In the genomic region with DNA sequence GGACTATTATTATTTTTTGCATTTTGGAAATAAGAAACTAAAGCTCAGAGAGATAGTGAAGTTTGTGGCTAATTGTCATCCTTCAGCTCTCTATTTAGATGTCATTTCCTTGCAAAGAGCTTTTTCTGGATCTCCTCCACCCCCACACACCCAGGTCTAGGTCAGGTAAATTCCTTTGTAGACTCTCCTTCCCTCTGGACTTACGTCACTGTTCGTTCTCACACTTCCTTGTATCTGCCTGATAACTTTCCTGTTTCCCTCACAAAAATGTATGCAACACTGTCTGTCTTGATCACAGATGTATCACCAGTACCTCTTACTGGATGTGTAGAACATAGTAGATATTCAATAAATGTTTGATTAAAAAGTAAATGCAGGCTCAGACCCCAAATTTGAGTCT, we compare ENCODE assay signal across 26 cellular contexts.
"Had no signal": no experiment of that assay in that cellular context is flagged by ENCODE, and none has a peak within 500 bp of the region (broad histone marks: within the 10 kb centered on the region; RNA-seq: fewer than 3 reads in every experiment).

No MANE protein-coding gene starts in this region.

- FAIRE-seq: colon, endometrium, keratinocyte had no signal

- H3K4me1 ChIP-seq: breast epithelium, parathyroid adenoma, psoas muscle had no signal

- H3K4me3 Mint-ChIP-seq: activated B cell treated with CpG ODN at 0.5 μM for 24 hours; activated CD8-positive, alpha-beta T cell treated with anti-CD3 and anti-CD28 coated beads for 36 hours; activated T-cell treated with anti-CD3 and anti-CD28 coated beads, Interleukin-2, amount 50 U/mL, for 72 hours; natural killer cell; neural progenitor cell; stimulated activated naive B cell treated with anti-CD40 and anti-IgM and Interleukin-4, amounts not matched to agents 10 μg/mL and 1 μg/mL and 100 μg/mL, for 72 hours; T-helper 2 cell treated with Interferon-gamma antibody and Interleukin-4, amounts not matched to agents 5 μg/mL and 100 μg/mL, for 36 hours had no signal

- H3K27ac Mint-ChIP-seq: activated B cell treated with CpG ODN at 0.5 μM for 24 hours; activated CD8-positive, alpha-beta T cell treated with anti-CD3 and anti-CD28 coated beads for 36 hours; activated naive CD4-positive, alpha-beta T cell treated with anti-CD3 and anti-CD28 coated beads, Interleukin-2, amount 50 U/mL, for 72 hours; natural killer cell; neural progenitor cell; stimulated activated naive B cell treated with anti-CD40 and anti-IgM and Interleukin-4, amounts not matched to agents 10 μg/mL and 1 μg/mL and 100 μg/mL, for 72 hours; T-helper 2 cell treated with Interferon-gamma antibody and Interleukin-4, amounts not matched to agents 5 μg/mL and 100 μg/mL, for 36 hours had no signal

- H3K4me1 Mint-ChIP-seq: activated B cell treated with CpG ODN at 0.5 μM for 24 hours; stimulated activated naive B cell treated with anti-CD40 and anti-IgM and Interleukin-4, amounts not matched to agents 10 μg/mL and 1 μg/mL and 100 μg/mL, for 72 hours had no signal

- ATAC-seq: activated CD8-positive, alpha-beta T cell treated with anti-CD3 and anti-CD28 coated beads for 36 hours; activated naive CD4-positive, alpha-beta T cell treated with anti-CD3 and anti-CD28 coated beads, Interleukin-2, amount 50 U/mL, for 72 hours; activated T-cell treated with anti-CD3 and anti-CD28 coated beads, Interleukin-2, amount 50 U/mL, for 72 hours; gastroesophageal sphincter; natural killer cell; psoas muscle; stimulated activated naive B cell treated with anti-CD40 and anti-IgM and Interleukin-4, amounts not matched to agents 10 μg/mL and 1 μg/mL and 100 μg/mL, for 72 hours had no signal

- H3K79me2 ChIP-seq: parathyroid adenoma had no signal

- H2AFZ ChIP-seq: neural progenitor cell, parathyroid adenoma had no signal

- H3K36me3 ChIP-seq: breast epithelium, gastroesophageal sphincter, neural progenitor cell, right atrium auricular region, stomach, tibial artery had no signal

- DNase-seq: activated B cell treated with CpG ODN at 0.5 μM for 24 hours; activated CD4-positive, alpha-beta T cell treated with anti-CD3 and anti-CD28 coated beads, Interleukin-2, amount 50 U/mL, for 1 hour; activated CD8-positive, alpha-beta T cell treated with anti-CD3 and anti-CD28 coated beads for 36 hours; activated naive CD4-positive, alpha-beta T cell; activated T-cell treated with anti-CD3 and anti-CD28 coated beads, Interleukin-2, amount 50 U/mL, for 72 hours; effector CD8-positive, alpha-beta T cell; hippocampal formation; midbrain; natural killer cell; occipital lobe; psoas muscle; stimulated activated CD4-positive, alpha-beta T cell treated with anti-CD3 and anti-CD28 coated beads, Interleukin-15, amount 100 ng/mL, for 24 hours; stimulated activated CD4-positive, alpha-beta T cell treated with anti-CD3 and anti-CD28 coated beads, Interleukin-2, amount 100 ng/mL, for 24 hours; stimulated activated naive B cell treated with anti-CD40 and anti-IgM and Interleukin-4, amounts not matched to agents 10 μg/mL and 1 μg/mL and 100 μg/mL, for 72 hours; stomach; tibial artery had no signal

- H3K4me3 ChIP-seq: breast epithelium, gastroesophageal sphincter, neural progenitor cell, psoas muscle, right atrium auricular region, stomach, tibial artery had no signal

- H3K36me3 Mint-ChIP-seq: activated naive CD4-positive, alpha-beta T cell treated with anti-CD3 and anti-CD28 coated beads, Interleukin-2, amount 50 U/mL, for 72 hours; natural killer cell; neural progenitor cell; stimulated activated naive B cell treated with anti-CD40 and anti-IgM and Interleukin-4, amounts not matched to agents 10 μg/mL and 1 μg/mL and 100 μg/mL, for 72 hours had no signal

- H3K27me3 ChIP-seq: breast epithelium, gastroesophageal sphincter, right atrium auricular region, tibial artery had no signal

- H3K9me3 ChIP-seq: breast epithelium, gastroesophageal sphincter, psoas muscle, right atrium auricular region, stomach, tibial artery had no signal

- H3K9me3 Mint-ChIP-seq: activated B cell treated with CpG ODN at 0.5 μM for 24 hours; activated CD8-positive, alpha-beta T cell treated with anti-CD3 and anti-CD28 coated beads for 36 hours; activated naive CD4-positive, alpha-beta T cell treated with anti-CD3 and anti-CD28 coated beads, Interleukin-2, amount 50 U/mL, for 72 hours; activated T-cell treated with anti-CD3 and anti-CD28 coated beads, Interleukin-2, amount 50 U/mL, for 72 hours; neural progenitor cell; stimulated activated naive B cell treated with anti-CD40 and anti-IgM and Interleukin-4, amounts not matched to agents 10 μg/mL and 1 μg/mL and 100 μg/mL, for 72 hours; T-helper 2 cell treated with Interferon-gamma antibody and Interleukin-4, amounts not matched to agents 5 μg/mL and 100 μg/mL, for 36 hours had no signal

- H3K4me2 ChIP-seq: neural progenitor cell had no signal

- H3K27ac ChIP-seq: breast epithelium, gastroesophageal sphincter, neural progenitor cell, parathyroid adenoma, psoas muscle, right atrium auricular region, stomach, tibial artery had no signal
